ENCODE assay signal across 18 cellular contexts in genomic region chr16:4689091-4689671, GRCh38. TPM values are rescaled to one million over a fixed set of nuclear protein-coding genes. Genes with fewer than 3 reads are reported as not detected.
"Had no signal": no experiment of that assay in that cellular context is flagged by ENCODE, and none has a peak within 500 bp of the region (broad histone marks: within the 10 kb centered on the region; RNA-seq: fewer than 3 reads in every experiment).

No MANE protein-coding gene starts in this region.

- H3K4me3 Mint-ChIP-seq: activated naive CD8-positive, alpha-beta T cell; activated T-cell treated with anti-CD3 and anti-CD28 coated beads, Interleukin-2, amount 50 U/mL, for 72 hours; dendritic cell treated with granulocyte-macrophage colony-stimulating factor and Interleukin-4, amounts not matched to agents 40 ng/mL and 50 ng/mL, for 4 days; effector memory CD8-positive, alpha-beta T cell; T-helper 17 cell; WTC11 had no signal

- H3K36me3 Mint-ChIP-seq: activated naive CD8-positive, alpha-beta T cell had no signal

- DNase-seq: activated CD4-positive, alpha-beta T cell treated with anti-CD3 and anti-CD28 coated beads for 48 hours; activated gamma-delta T cell; activated T-cell treated with anti-CD3 and anti-CD28 coated beads, Interleukin-2, amount 50 U/mL, for 72 hours; anterior cingulate cortex; effector memory CD8-positive, alpha-beta T cell; head of caudate nucleus; left colon; stimulated activated CD4-positive, alpha-beta T cell treated with anti-CD3 and anti-CD28 coated beads, Interleukin-15, amount 100 ng/mL, for 24 hours; stimulated activated CD4-positive, alpha-beta T cell treated with anti-CD3 and anti-CD28 coated beads, Interleukin-4, amount 100 ng/mL, for 1 hour; stimulated activated naive CD4-positive, alpha-beta T cell; T-helper 17 cell had no signal

- H3K9me3 ChIP-seq: tibial artery had no signal

- H3K27ac ChIP-seq: epithelial cell of prostate, parathyroid adenoma, tibial artery had no signal

- H3K27ac Mint-ChIP-seq: activated naive CD8-positive, alpha-beta T cell; activated T-cell treated with anti-CD3 and anti-CD28 coated beads, Interleukin-2, amount 50 U/mL, for 72 hours; dendritic cell treated with granulocyte-macrophage colony-stimulating factor and Interleukin-4, amounts not matched to agents 40 ng/mL and 50 ng/mL, for 4 days; WTC11 had no signal

- H3K9ac ChIP-seq: parathyroid adenoma had no signal

- H2AFZ ChIP-seq: parathyroid adenoma had no signal

- FAIRE-seq: frontal cortex had no signal

- H3K9me3 Mint-ChIP-seq: activated T-cell treated with anti-CD3 and anti-CD28 coated beads, Interleukin-2, amount 50 U/mL, for 72 hours; dendritic cell treated with granulocyte-macrophage colony-stimulating factor and Interleukin-4, amounts not matched to agents 40 ng/mL and 50 ng/mL, for 4 days; effector memory CD8-positive, alpha-beta T cell; WTC11 had no signal

- H3K27me3 ChIP-seq: tibial artery had no signal

- ATAC-seq: activated T-cell treated with anti-CD3 and anti-CD28 coated beads, Interleukin-2, amount 50 U/mL, for 72 hours; effector memory CD8-positive, alpha-beta T cell; left colon; T-helper 17 cell; WTC11 had no signal

- H3K4me1 Mint-ChIP-seq: WTC11 had no signal

- H3K4me3 ChIP-seq: tibial artery had no signal

- H3K27me3 Mint-ChIP-seq: activated naive CD8-positive, alpha-beta T cell; dendritic cell treated with granulocyte-macrophage colony-stimulating factor and Interleukin-4, amounts not matched to agents 40 ng/mL and 50 ng/mL, for 4 days; effector memory CD8-positive, alpha-beta T cell; T-helper 17 cell had no signal

- H3K4me1 ChIP-seq: parathyroid adenoma had no signal

RNA-seq across cellular contexts. Expression of gene DNAAF8, which starts 45.2 kb away (rescaled TPM):
- total RNA-seq: T-helper 17 cell had no signal
